In the genomic region with DNA sequence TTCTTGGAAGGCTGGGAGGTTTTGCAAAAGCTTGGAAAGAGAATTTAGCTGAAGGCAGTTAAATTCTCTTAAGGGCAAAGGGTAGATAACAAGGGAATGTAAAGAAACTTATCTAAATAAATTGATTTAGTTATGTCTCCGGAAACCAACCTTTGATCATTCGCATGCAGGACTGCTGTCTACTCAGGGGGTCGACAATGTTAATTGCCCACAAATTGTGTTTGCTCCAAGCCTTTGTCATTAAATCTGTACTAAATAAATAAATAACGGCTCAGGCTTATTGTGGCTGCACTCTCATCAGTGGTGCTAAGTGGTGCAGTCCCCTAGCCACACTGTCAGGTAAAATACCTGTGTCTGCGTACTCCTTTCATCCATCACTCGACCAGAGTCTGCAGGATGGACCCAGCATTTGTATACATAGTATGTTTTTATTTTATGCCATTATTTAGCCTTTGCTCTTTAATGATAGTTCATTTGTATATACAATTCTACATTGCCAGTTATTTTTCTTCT, we compare ENCODE assay signal across 2 cellular contexts.
TF ChIP-seq lines count a peak whose summit lies in the region.

No MANE protein-coding gene starts in this region.

TF ChIP-seq in IMR-90, 13 proteins besides CTCF, POLR2A, EP300 and RAD21:
- no peak for TF ChIP-seq CHD1 (IDR thresholded peaks at IDR 0.05; ENCODE audit: low read depth, low read length)
- TF ChIP-seq RCOR1 (IDR thresholded peaks at IDR 0.05; ENCODE audit: insufficient replicate concordance, low read length), result no peak
- TF ChIP-seq, protein P1, sequence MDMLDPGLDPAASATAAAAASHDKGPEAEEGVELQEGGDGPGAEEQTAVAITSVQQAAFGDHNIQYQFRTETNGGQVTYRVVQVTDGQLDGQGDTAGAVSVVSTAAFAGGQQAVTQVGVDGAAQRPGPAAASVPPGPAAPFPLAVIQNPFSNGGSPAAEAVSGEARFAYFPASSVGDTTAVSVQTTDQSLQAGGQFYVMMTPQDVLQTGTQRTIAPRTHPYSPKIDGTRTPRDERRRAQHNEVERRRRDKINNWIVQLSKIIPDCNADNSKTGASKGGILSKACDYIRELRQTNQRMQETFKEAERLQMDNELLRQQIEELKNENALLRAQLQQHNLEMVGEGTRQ (IDR thresholded peaks at IDR 0.05; ENCODE audit: low read depth, low read length), result no peak
- TF ChIP-seq NFE2L2 (IDR thresholded peaks at IDR 0.05; ENCODE audit: low read depth, low read length), result no peak
- no peak for TF ChIP-seq RFX5 (IDR thresholded peaks at IDR 0.05; ENCODE audit: low read depth, low read length)
- TF ChIP-seq SMC3 (IDR thresholded peaks at IDR 0.05; ENCODE audit: low read depth, low read length), result no peak
- no peak for TF ChIP-seq BHLHE40 (IDR thresholded peaks at IDR 0.05; ENCODE audit: low read depth, low read length)
- no peak for TF ChIP-seq MXI1 (IDR thresholded peaks at IDR 0.05; ENCODE audit: borderline replicate concordance, low read depth, low read length)
- no peak for TF ChIP-seq MAFK (IDR thresholded peaks at IDR 0.05; ENCODE audit: low read depth, low read length)
- no peak for TF ChIP-seq MAZ (IDR thresholded peaks at IDR 0.05; ENCODE audit: borderline replicate concordance, low read depth, low read length)
- no peak for TF ChIP-seq CEBPB (IDR thresholded peaks at IDR 0.05; ENCODE audit: low read depth, low read length)
- TF ChIP-seq, protein P2, sequence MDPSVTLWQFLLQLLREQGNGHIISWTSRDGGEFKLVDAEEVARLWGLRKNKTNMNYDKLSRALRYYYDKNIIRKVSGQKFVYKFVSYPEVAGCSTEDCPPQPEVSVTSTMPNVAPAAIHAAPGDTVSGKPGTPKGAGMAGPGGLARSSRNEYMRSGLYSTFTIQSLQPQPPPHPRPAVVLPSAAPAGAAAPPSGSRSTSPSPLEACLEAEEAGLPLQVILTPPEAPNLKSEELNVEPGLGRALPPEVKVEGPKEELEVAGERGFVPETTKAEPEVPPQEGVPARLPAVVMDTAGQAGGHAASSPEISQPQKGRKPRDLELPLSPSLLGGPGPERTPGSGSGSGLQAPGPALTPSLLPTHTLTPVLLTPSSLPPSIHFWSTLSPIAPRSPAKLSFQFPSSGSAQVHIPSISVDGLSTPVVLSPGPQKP (IDR thresholded peaks at IDR 0.05; ENCODE audit: borderline replicate concordance, low read depth, low read length), result no peak
- TF ChIP-seq FOS (IDR thresholded peaks at IDR 0.05; ENCODE audit: low read depth, low read length), result no peak

TF ChIP-seq in H1, 55 proteins besides CTCF, POLR2A, EP300 and RAD21:
- TF ChIP-seq JUND (IDR thresholded peaks at IDR 0.05; ENCODE audit: low read length) (no peak), PHF8 (conservative IDR thresholded peaks at IDR 0.05; ENCODE audit: low read depth, low read length) (no peak), TCF12 (IDR thresholded peaks at IDR 0.05; ENCODE audit: low read depth, low read length) (no peak), RBBP5 (IDR thresholded peaks at IDR 0.05; ENCODE audit: borderline replicate concordance, low read depth, low read length) (no peak), NANOG (IDR thresholded peaks at IDR 0.05; ENCODE audit: insufficient read depth, low read depth, low read length, poor library complexity, severe bottlenecking) (peak; percentile 12), TAF1 (IDR thresholded peaks at IDR 0.05; ENCODE audit: low read depth, low read length) (no peak), GTF2F1 (IDR thresholded peaks at IDR 0.05; ENCODE audit: borderline replicate concordance, low read depth, low read length) (no peak), BACH1 (IDR thresholded peaks at IDR 0.05; ENCODE audit: low read length) (no peak)
